ENCODE assay signal across 1 cellular context in the genomic region with DNA sequence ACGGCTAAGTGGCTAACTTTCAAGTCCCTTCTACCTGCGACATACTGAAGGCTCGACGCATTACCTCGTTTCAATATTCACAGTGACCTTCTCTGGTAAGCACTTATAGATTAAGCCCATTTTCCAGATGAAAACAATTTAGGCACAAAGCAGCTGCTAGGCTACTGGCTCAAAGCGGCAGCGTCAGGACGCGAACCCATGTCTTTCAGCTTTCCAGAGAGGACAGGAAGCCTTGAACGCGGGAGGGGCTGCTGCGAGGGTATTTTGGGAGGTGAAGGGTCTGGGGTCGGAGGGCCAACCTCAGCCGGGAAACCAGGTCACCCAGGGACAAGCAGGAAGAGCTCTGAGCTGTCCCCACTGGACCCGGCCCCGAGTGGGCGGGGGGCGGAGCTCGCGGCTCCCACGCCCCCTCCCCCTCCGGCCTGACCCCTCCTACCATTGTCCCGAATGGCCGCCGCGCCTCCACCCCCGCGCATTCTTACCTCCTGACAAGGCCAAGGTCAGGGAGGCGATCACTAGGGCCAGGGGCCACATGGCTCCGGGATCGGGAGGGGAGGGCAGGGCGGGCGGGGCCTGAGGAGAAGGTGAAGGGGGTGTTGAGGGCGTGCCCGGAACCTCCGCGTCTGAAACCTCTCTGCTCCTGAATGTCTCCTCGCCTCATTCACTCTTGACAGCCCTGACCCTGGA.
TF ChIP-seq lines count a peak whose summit lies in the region.

A gene with protein sequence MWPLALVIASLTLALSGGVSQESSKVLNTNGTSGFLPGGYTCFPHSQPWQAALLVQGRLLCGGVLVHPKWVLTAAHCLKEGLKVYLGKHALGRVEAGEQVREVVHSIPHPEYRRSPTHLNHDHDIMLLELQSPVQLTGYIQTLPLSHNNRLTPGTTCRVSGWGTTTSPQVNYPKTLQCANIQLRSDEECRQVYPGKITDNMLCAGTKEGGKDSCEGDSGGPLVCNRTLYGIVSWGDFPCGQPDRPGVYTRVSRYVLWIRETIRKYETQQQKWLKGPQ (minus strand): TSS at position 559 of the 687 bp plus-strand sequence. CDS start 25 bp downstream, at position 534.

TF ChIP-seq in K562, 482 proteins besides CTCF, POLR2A, EP300 and RAD21 (continued from another document and continues in another):
- TF ChIP-seq ETV1 (tag; conservative IDR thresholded peaks at IDR 0.05; ENCODE audit: low read depth) (no peak), YY1 (IDR thresholded peaks at IDR 0.05; ENCODE audit: borderline replicate concordance in 1 of 3, control insufficient read depth in 1 of 3, extremely low read depth in 1 of 3, insufficient read depth in 3 of 3, insufficient read length in 1 of 3, insufficient replicate concordance in 2 of 3, low read depth in 1 of 3, low read length in 2 of 3) (peak; percentile 24 to 90 (median 80)), ZNF121 (CRISPR knock-in tag; conservative IDR thresholded peaks at IDR 0.05) (no peak), FOXK2 (conservative IDR thresholded peaks at IDR 0.05 in 1 of 2, IDR thresholded peaks at IDR 0.05 in 1 of 2; ENCODE audit: low read depth in 2 of 2) (no peak), GATAD2B (IDR thresholded peaks at IDR 0.05; ENCODE audit: borderline replicate concordance) (peak; percentile 59; the same call in 1 of the 2 replicates), ZZZ3 (IDR thresholded peaks at IDR 0.05) (no peak), ZBTB40 (IDR thresholded peaks at IDR 0.05) (peak; percentile 58), ZBTB40 (CRISPR knock-in tag; IDR thresholded peaks at IDR 0.05) (no peak), NEUROD1 (IDR thresholded peaks at IDR 0.05; ENCODE audit: borderline replicate concordance, low read depth, low read length, partially characterized antibody) (peak; percentile 53), MAFK (IDR thresholded peaks at IDR 0.05; ENCODE audit: low read length) (no peak), PHTF2 (CRISPR knock-in tag; IDR thresholded peaks at IDR 0.05) (no peak), POLR2G (IDR thresholded peaks at IDR 0.05; ENCODE audit: low read depth, low read length) (peak; percentile 54), KLF10 (CRISPR knock-in tag; IDR thresholded peaks at IDR 0.05) (no peak), KLF13 (tag; IDR thresholded peaks at IDR 0.05; ENCODE audit: borderline replicate concordance, low read depth) (peak; percentile 56; the same call in 1 of the 2 replicates), KDM1A (IDR thresholded peaks at IDR 0.05) (peak; percentile 60 to 74; a peak in 2 of 4 replicates), KDM5B (IDR thresholded peaks at IDR 0.05; ENCODE audit: insufficient replicate concordance, low read depth, low read length) (peak; percentile 22), ZNF785 (CRISPR knock-in tag; IDR thresholded peaks at IDR 0.05) (no peak), RBBP5 (IDR thresholded peaks at IDR 0.05; ENCODE audit: borderline replicate concordance, insufficient read depth, low read length, poor library complexity, severe bottlenecking) (no peak), ZNF23 (CRISPR knock-in tag; IDR thresholded peaks at IDR 0.05) (no peak), ZNF165 (CRISPR knock-in tag; IDR thresholded peaks at IDR 0.05; ENCODE audit: borderline replicate concordance) (no peak), TEAD4 (IDR thresholded peaks at IDR 0.05; ENCODE audit: low read length) (peak; percentile 45; the same call in 1 of the 2 replicates), TEAD4 (CRISPR knock-in tag; IDR thresholded peaks at IDR 0.05; ENCODE audit: borderline replicate concordance) (no peak), ZFPM2 (CRISPR knock-in tag; IDR thresholded peaks at IDR 0.05) (no peak), ETV5 (CRISPR knock-in tag; IDR thresholded peaks at IDR 0.05; ENCODE audit: low read depth) (no peak), ATF7 (IDR thresholded peaks at IDR 0.05) (0 out of 2 replicates have a peak, but pooled peaks have one; percentile 8), SMAD1 (IDR thresholded peaks at IDR 0.05; ENCODE audit: low read depth, low read length, partially characterized antibody) (peak; percentile 54), ZNF134 (CRISPR knock-in tag; conservative IDR thresholded peaks at IDR 0.05) (no peak), TEAD1 (CRISPR knock-in tag; IDR thresholded peaks at IDR 0.05) (0 out of 4 replicates have a peak, but pooled peaks of 1 of the 2 experiments have one; percentile 56), ELF1 (tag; IDR thresholded peaks at IDR 0.05) (peak; percentile 72), SNRNP70 (optimal IDR thresholded peaks at IDR 0.05; ENCODE audit: low read depth, low read length) (no peak), NFIX (CRISPR knock-in tag; IDR thresholded peaks at IDR 0.05; ENCODE audit: low read depth) (no peak), MTA3 (IDR thresholded peaks at IDR 0.05; ENCODE audit: borderline replicate concordance) (no peak), TCF3 (CRISPR knock-in tag; IDR thresholded peaks at IDR 0.05) (no peak), MYC (IDR thresholded peaks at IDR 0.05; ENCODE audit: low read depth, low read length) (peak; percentile 79), MYC (CRISPR knock-in tag; IDR thresholded peaks at IDR 0.05; ENCODE audit: borderline replicate concordance, low read depth) (no peak), PRPF4 (IDR thresholded peaks at IDR 0.05; ENCODE audit: insufficient read depth, low read depth, low read length, poor library complexity, severe bottlenecking) (no peak), DIDO1 (tag; IDR thresholded peaks at IDR 0.05; ENCODE audit: low read depth) (no peak), ATF4 (CRISPR knock-in tag; IDR thresholded peaks at IDR 0.05) (no peak), CTBP1 (IDR thresholded peaks at IDR 0.05; ENCODE audit: borderline replicate concordance) (0 out of 2 replicates have a peak, but pooled peaks have one; percentile 13), BCOR (IDR thresholded peaks at IDR 0.05) (peak; percentile 85), XRCC4 (IDR thresholded peaks at IDR 0.05; ENCODE audit: extremely low read depth, insufficient read depth, insufficient read length) (no peak), ZNF280B (CRISPR knock-in tag; IDR thresholded peaks at IDR 0.05) (no peak), ESRRB (CRISPR knock-in tag; IDR thresholded peaks at IDR 0.05; ENCODE audit: borderline replicate concordance) (no peak), PCBP2 (IDR thresholded peaks at IDR 0.05; ENCODE audit: low read depth, low read length, poor library complexity, severe bottlenecking) (no peak), NFIC (IDR thresholded peaks at IDR 0.05) (peak; percentile 24; the same call in 1 of the 2 replicates), SAFB (IDR thresholded peaks at IDR 0.05; ENCODE audit: borderline replicate concordance, low read depth, low read length) (peak; percentile 54; the same call in 1 of the 2 replicates)
- TF ChIP-seq, protein P1, sequence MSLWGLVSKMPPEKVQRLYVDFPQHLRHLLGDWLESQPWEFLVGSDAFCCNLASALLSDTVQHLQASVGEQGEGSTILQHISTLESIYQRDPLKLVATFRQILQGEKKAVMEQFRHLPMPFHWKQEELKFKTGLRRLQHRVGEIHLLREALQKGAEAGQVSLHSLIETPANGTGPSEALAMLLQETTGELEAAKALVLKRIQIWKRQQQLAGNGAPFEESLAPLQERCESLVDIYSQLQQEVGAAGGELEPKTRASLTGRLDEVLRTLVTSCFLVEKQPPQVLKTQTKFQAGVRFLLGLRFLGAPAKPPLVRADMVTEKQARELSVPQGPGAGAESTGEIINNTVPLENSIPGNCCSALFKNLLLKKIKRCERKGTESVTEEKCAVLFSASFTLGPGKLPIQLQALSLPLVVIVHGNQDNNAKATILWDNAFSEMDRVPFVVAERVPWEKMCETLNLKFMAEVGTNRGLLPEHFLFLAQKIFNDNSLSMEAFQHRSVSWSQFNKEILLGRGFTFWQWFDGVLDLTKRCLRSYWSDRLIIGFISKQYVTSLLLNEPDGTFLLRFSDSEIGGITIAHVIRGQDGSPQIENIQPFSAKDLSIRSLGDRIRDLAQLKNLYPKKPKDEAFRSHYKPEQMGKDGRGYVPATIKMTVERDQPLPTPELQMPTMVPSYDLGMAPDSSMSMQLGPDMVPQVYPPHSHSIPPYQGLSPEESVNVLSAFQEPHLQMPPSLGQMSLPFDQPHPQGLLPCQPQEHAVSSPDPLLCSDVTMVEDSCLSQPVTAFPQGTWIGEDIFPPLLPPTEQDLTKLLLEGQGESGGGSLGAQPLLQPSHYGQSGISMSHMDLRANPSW (CRISPR knock-in tag; IDR thresholded peaks at IDR 0.05): no peak
- TF ChIP-seq, protein P2, sequence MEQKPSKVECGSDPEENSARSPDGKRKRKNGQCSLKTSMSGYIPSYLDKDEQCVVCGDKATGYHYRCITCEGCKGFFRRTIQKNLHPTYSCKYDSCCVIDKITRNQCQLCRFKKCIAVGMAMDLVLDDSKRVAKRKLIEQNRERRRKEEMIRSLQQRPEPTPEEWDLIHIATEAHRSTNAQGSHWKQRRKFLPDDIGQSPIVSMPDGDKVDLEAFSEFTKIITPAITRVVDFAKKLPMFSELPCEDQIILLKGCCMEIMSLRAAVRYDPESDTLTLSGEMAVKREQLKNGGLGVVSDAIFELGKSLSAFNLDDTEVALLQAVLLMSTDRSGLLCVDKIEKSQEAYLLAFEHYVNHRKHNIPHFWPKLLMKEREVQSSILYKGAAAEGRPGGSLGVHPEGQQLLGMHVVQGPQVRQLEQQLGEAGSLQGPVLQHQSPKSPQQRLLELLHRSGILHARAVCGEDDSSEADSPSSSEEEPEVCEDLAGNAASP (IDR thresholded peaks at IDR 0.05): peak; percentile 97
